ENCODE assay signal across 18 cellular contexts in genomic region chr10:42691361-42692120, GRCh38. TPM values are rescaled to one million over a fixed set of nuclear protein-coding genes. Genes with fewer than 3 reads are reported as not detected.
DNase-seq lines count a peak whose midpoint lies in the region; ATAC-seq, FAIRE-seq and TF ChIP-seq lines count a peak whose summit lies in the region.
"Had no signal": no experiment of that assay in that cellular context is flagged by ENCODE, and none has a peak within 500 bp of the region (broad histone marks: within the 10 kb centered on the region; RNA-seq: fewer than 3 reads in every experiment).

No MANE protein-coding gene starts in this region.

- no peaks in the 10 kb centered on the region for H3K79me2 ChIP-seq in GM12878 (ENCODE audit: control insufficient read depth, insufficient read depth, low read length)
- no peaks in the 10 kb centered on the region for H3K79me2 ChIP-seq in trophoblast cell (ENCODE audit: control insufficient read depth, insufficient read depth, low read length, poor library complexity)

- H3K9ac ChIP-seq in GM12878 (ENCODE audit: control insufficient read depth, insufficient read depth, low read length) (no peak overlapping the region), trophoblast cell (ENCODE audit: low read length) (no peak overlapping the region)

- H3K27ac ChIP-seq in GM12878 (ENCODE audit: control insufficient read depth, insufficient read depth) (no peak overlapping the region), trophoblast cell (ENCODE audit: low read depth, low read length) (no peak overlapping the region)
- H3K27ac ChIP-seq: ascending aorta, esophagus muscularis mucosa had no signal

- no peaks in the 10 kb centered on the region for H3K4me1 ChIP-seq in GM12878 (ENCODE audit: control insufficient read depth, insufficient read depth, low read length)
- H3K4me1 ChIP-seq in trophoblast cell (ENCODE audit: control insufficient read depth in 1 of 2, insufficient read depth in 2 of 2, low read length in 2 of 2), result no peaks in the 10 kb centered on the region
- H3K4me1 ChIP-seq: ascending aorta, esophagus muscularis mucosa had no signal

- no peak overlapping the region for H2BK12ac ChIP-seq in trophoblast cell (ENCODE audit: low read length)

- H3K4me2 ChIP-seq in GM12878 (ENCODE audit: control insufficient read depth, insufficient read depth), result no peak overlapping the region
- no peak overlapping the region for H3K4me2 ChIP-seq in trophoblast cell (ENCODE audit: low read length)

- H2AK5ac ChIP-seq in trophoblast cell (ENCODE audit: low read length), result no peak overlapping the region

- RAD21 ChIA-PET in GM12878 (lab: Charles Lee; ENCODE audit: unreplicated experiment), result no interaction called here

- H3K79me1 ChIP-seq in trophoblast cell (ENCODE audit: low read length), result no peaks in the 10 kb centered on the region

- no peak overlapping the region for H4K91ac ChIP-seq in trophoblast cell (ENCODE audit: low read depth, low read length)

- no peaks in the 10 kb centered on the region; the same call in 2 of the 3 replicates for H3K9me3 ChIP-seq in GM12878 (replicated peaks; ENCODE audit: control insufficient read depth, insufficient read depth, low read length)
- peaks cover 20% of the 10 kb centered on the region for H3K9me3 ChIP-seq in trophoblast cell (ENCODE audit: insufficient read depth, low read depth, low read length)
- H3K9me3 ChIP-seq: ascending aorta, esophagus muscularis mucosa had no signal

- H3K36me3 ChIP-seq in GM12878 (ENCODE audit: control insufficient read depth in 2 of 2, insufficient read depth in 2 of 2, low read length in 1 of 2) (no peaks in the 10 kb centered on the region), trophoblast cell (ENCODE audit: control insufficient read depth in 1 of 2, insufficient read depth in 2 of 2, low read length in 2 of 2) (no peaks in the 10 kb centered on the region)
- H3K36me3 ChIP-seq: ascending aorta, esophagus muscularis mucosa had no signal

- DNase-seq in DMS53 treated with DMSO at 0.1 percent for 48 hours (lab: John Stamatoyannopoulos, UW; ENCODE audit: unreplicated experiment) (peak; percentile 96), NCI-H146 (lab: John Stamatoyannopoulos, UW) (peak; percentile 96), NCI-H510A treated with DMSO at 0.1 percent for 48 hours (lab: John Stamatoyannopoulos, UW) (peak; percentile 65), GM12878 (ENCODE audit: low read depth, low spot score) (no peak), activated T-cell treated with anti-CD3 and anti-CD28 coated beads for 4 hours (no peak), trophoblast cell (no peak)
- no peak for DNase-seq in activated CD4-positive, alpha-beta T cell treated with anti-CD3 and anti-CD28 coated beads for 1 hour
- no peak for DNase-seq in activated naive CD4-positive, alpha-beta T cell treated with Interleukin-2 at 50 U/mL for 16 hours
- DNase-seq: activated CD4-positive, alpha-beta T cell treated with anti-CD3 and anti-CD28 coated beads, Interleukin-2, amount 50 U/mL, for 1 hour; cortex of kidney; hypothalamus; NCI-H2171 treated with DMSO at 0.1 percent for 48 hours; stimulated activated CD4-positive, alpha-beta T cell treated with anti-CD3 and anti-CD28 coated beads, Interleukin-12 subunit alpha, Interleukin-12 subunit beta, amount 100 ng/mL, for 4 hours had no signal

- intact Hi-C loops in GM12878 (cut with micrococcal nuclease; ENCODE audit: unreplicated experiment), result no loop called here

- BruUV-seq in GM12878 (replicated peaks; lab: Mats Ljungman, UMichigan), result no TSS peak

- SMC1A ChIA-PET in GM12878 (lab: Charles Lee; ENCODE audit: uncharacterized antibody, unreplicated experiment), result no interaction called here

- no peak overlapping the region for H2BK120ac ChIP-seq in trophoblast cell (ENCODE audit: insufficient read depth, low read length, poor library complexity)

- TF ChIP-seq EP300 in GM12878 (IDR thresholded peaks at IDR 0.05; ENCODE audit: borderline replicate concordance in 1 of 2, control insufficient read depth in 1 of 2, low read depth in 2 of 2, low read length in 2 of 2), result no peak

- POLR2A ChIA-PET in GM12878 (lab: Charles Lee), result no interaction called here

- H3K23ac ChIP-seq in trophoblast cell (ENCODE audit: low read length), result no peak overlapping the region

- H4K12ac ChIP-seq in trophoblast cell (ENCODE audit: low read depth, low read length), result no peak overlapping the region

- H2AFZ ChIP-seq in GM12878 (ENCODE audit: control insufficient read depth, low read depth, low read length) (no peak overlapping the region), trophoblast cell (ENCODE audit: insufficient read depth, low read length, poor library complexity) (no peak overlapping the region)

- H3K4me3 ChIP-seq in GM12878, result no peak overlapping the region
- H3K4me3 ChIP-seq in trophoblast cell (ENCODE audit: low read depth, low read length), result no peak overlapping the region
- H3K4me3 ChIP-seq: ascending aorta, esophagus muscularis mucosa had no signal

- ATAC-seq in GM12878, result peak; percentile 48
- ATAC-seq: activated T-helper 17 cell treated with anti-CD3 and anti-CD28 coated beads, Interleukin-2, amount 50 U/mL, for 72 hours; left lobe of liver had no signal

- no peak for FAIRE-seq in GM12878 (lab: Jason Lieb, UNC)
- FAIRE-seq: RCC 7860 had no signal

- 57% methylated on average over 22 of the region's 25 CpGs for WGBS in GM12878 (ENCODE audit: insufficient coverage, insufficient replicate concordance, low lambda C conversion rate, missing lambda C conversion rate)
- WGBS in trophoblast cell (ENCODE audit: extremely low coverage, insufficient coverage, insufficient read length), result no CpG with 5 or more reads among the region's 25 CpGs

- H4K8ac ChIP-seq in trophoblast cell (ENCODE audit: low read depth, low read length), result no peak overlapping the region

- in situ Hi-C loops in GM12878 (cut with MboI), result no loop called here

- H3K14ac ChIP-seq in trophoblast cell (ENCODE audit: low read length), result no peak overlapping the region

- CTCF ChIA-PET in GM12878 (lab: Yijun Ruan, JAX), result no interaction called here

- no peak overlapping the region for H3K18ac ChIP-seq in trophoblast cell (ENCODE audit: low read length)

- H2BK5ac ChIP-seq in trophoblast cell (ENCODE audit: low read depth, low read length, poor library complexity), result no peak overlapping the region

- no peak for TF ChIP-seq RAD21 in GM12878 (IDR thresholded peaks at IDR 0.05; ENCODE audit: insufficient read depth, low read depth, low read length)

- no peak for TF ChIP-seq POLR2A in GM12878 (IDR thresholded peaks at IDR 0.05; ENCODE audit: low read depth, low read length)

- no peak overlapping the region for H3K4ac ChIP-seq in trophoblast cell (ENCODE audit: low read depth, low read length)

- H3K27me3 ChIP-seq in GM12878 (replicated peaks in 1 of 2; ENCODE audit: control insufficient read depth in 2 of 2, insufficient read depth in 2 of 2, low read length in 1 of 2) (no peaks in the 10 kb centered on the region), trophoblast cell (ENCODE audit: insufficient read depth, low read length) (no peaks in the 10 kb centered on the region)
- H3K27me3 ChIP-seq: ascending aorta, esophagus muscularis mucosa had no signal

- no peaks in the 10 kb centered on the region for H4K20me1 ChIP-seq in GM12878 (ENCODE audit: control insufficient read depth, insufficient read depth)

- TF ChIP-seq CTCF in GM12878 (IDR thresholded peaks at IDR 0.05 in 2 of 3, conservative IDR thresholded peaks at IDR 0.05 in 1 of 3; ENCODE audit: control insufficient read depth in 2 of 3, extremely low read depth in 1 of 3, insufficient read depth in 1 of 3, low read depth in 3 of 3, low read length in 3 of 3), result no peak

TF ChIP-seq in GM12878, 131 proteins besides CTCF, POLR2A, EP300 and RAD21 (continues in another document):
- TF ChIP-seq SREBF1 (IDR thresholded peaks at IDR 0.05; ENCODE audit: low read length) (no peak), JUNB (IDR thresholded peaks at IDR 0.05) (no peak), SREBF2 (IDR thresholded peaks at IDR 0.05; ENCODE audit: low read length) (no peak), SMARCA5 (IDR thresholded peaks at IDR 0.05) (no peak), LARP7 (IDR thresholded peaks at IDR 0.05) (no peak), PAX8 (IDR thresholded peaks at IDR 0.05) (no peak), KLF5 (IDR thresholded peaks at IDR 0.05; ENCODE audit: partially characterized antibody) (no peak)
- TF ChIP-seq, protein P1, sequence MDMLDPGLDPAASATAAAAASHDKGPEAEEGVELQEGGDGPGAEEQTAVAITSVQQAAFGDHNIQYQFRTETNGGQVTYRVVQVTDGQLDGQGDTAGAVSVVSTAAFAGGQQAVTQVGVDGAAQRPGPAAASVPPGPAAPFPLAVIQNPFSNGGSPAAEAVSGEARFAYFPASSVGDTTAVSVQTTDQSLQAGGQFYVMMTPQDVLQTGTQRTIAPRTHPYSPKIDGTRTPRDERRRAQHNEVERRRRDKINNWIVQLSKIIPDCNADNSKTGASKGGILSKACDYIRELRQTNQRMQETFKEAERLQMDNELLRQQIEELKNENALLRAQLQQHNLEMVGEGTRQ (IDR thresholded peaks at IDR 0.05; ENCODE audit: borderline replicate concordance, low read depth, low read length), result no peak

RNA-seq across cellular contexts. Expression of gene ZNF33B, which starts 53.2 kb away (rescaled TPM):
- 74.6 and 82.3 TPM in 2 replicates for total RNA-seq in GM12878 (2013; cell fraction: nucleolus; rRNA removed)
- 7.5 and 8.0 TPM in 2 replicates for total RNA-seq in GM12878 (2014; rRNA removed)
- total RNA-seq in GM12878 (2014; rRNA removed; fragmentation: Illumina TruSeq; extraction: Trizol), result 19.7 and 20.7 TPM in 2 replicates
- 13.7 TPM in 2 replicates for total RNA-seq in GM12878 (2021)
- 2.4 TPM for polyA plus RNA-seq in GM12878 (2011; ENCODE audit: low read depth)
- 11.2 and 17.3 TPM in 2 replicates for polyA plus RNA-seq in GM12878 (2011; rRNA removed)
- 4.7 and 6.2 TPM in 2 replicates for polyA plus RNA-seq in GM12878 (2011; cell fraction: cytosol; rRNA removed)
- 10.5 and 12.6 TPM in 2 replicates for polyA plus RNA-seq in GM12878 (2011; cell fraction: nucleus; rRNA removed)
- polyA plus RNA-seq in GM12878 (2012), result 4.3 and 4.9 TPM in 2 replicates
- polyA plus RNA-seq in GM12878 (2014; fragmentation: Illumina TruSeq; extraction: Trizol), result 12.5 and 14.1 TPM in 2 replicates
- polyA plus RNA-seq in GM12878 (2014; fragmentation: Nextera tagmentation; extraction: Ambion mirVana), result 1 to 10 TPM; 5.3 to 6.2 TPM
- polyA plus RNA-seq in GM12878 (2014; rRNA removed), result 6.6 and 6.9 TPM in 2 replicates
- polyA plus RNA-seq in GM12878 (2016; fragmentation: Nextera tagmentation; extraction: Ambion mirVana), result 10 to 100 TPM in 1 of 2 experiments, 1 to 10 TPM in 1; 8.1 to 10.5 TPM
- 12.5 and 15.0 TPM in 2 replicates for polyA minus RNA-seq in GM12878 (2011; rRNA and poly(A)+ RNA removed)
- polyA minus RNA-seq in GM12878 (2011; cell fraction: cytosol; rRNA and poly(A)+ RNA removed), result 5.0 and 6.1 TPM in 2 replicates
- polyA minus RNA-seq in GM12878 (2011; cell fraction: nucleus; rRNA and poly(A)+ RNA removed), result 15.7 and 19.9 TPM in 2 replicates
- polyA plus RNA-seq in trophoblast cell (2013), result 8.7 and 10.6 TPM in 2 replicates

Comparison
In these comparisons a context has a peak if more than half of its experiments do, and no peak if none do; other contexts are left out.
1. DNase-seq: peak in DMS53 treated with DMSO at 0.1 percent for 48 hours (single experiment), NCI-H146 (single experiment) and NCI-H510A treated with DMSO at 0.1 percent for 48 hours (single experiment); none in GM12878 (single experiment), activated CD4-positive, alpha-beta T cell treated with anti-CD3 and anti-CD28 coated beads for 1 hour (single experiment), activated T-cell treated with anti-CD3 and anti-CD28 coated beads for 4 hours (single experiment), trophoblast cell (0 of 2) and activated naive CD4-positive, alpha-beta T cell treated with Interleukin-2 at 50 U/mL for 16 hours (single experiment).